Comparison of ENCODE assay signal across 12 cellular contexts in the genomic region with DNA sequence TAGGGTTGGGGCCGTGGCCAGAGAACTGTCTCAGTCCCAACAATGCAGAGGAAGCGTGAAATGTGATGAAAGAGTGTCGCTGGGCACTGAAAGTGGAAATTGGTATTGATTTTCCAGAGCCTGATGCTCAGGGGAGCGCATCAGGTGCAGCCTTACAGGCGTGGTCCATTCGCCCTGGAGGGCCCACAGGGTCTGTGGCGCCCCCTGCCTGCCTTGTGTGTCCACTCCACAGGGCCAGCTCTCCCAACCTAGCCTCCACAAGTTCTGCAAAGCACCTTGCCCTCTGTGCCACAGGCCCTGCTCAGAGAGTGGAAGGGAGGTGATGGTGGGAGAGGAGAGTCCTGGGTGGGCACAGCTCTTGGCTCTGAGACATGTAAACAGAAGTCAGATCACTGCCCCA. TPM values are rescaled to one million over a fixed set of nuclear protein-coding genes. Genes with fewer than 3 reads are reported as not detected.
A peak's percentile ranks its signal among the peaks of the same experiment; 100 is the strongest.
DNase-seq lines count a peak whose midpoint lies in the region; ATAC-seq, FAIRE-seq and TF ChIP-seq lines count a peak whose summit lies in the region.
"Had no signal": no experiment of that assay in that cellular context is flagged by ENCODE, and none has a peak within 500 bp of the region (broad histone marks: within the 10 kb centered on the region; RNA-seq: fewer than 3 reads in every experiment).

No MANE protein-coding gene starts in this region.

- H3K4me1 ChIP-seq in endothelial cell of umbilical vein (ENCODE audit: control insufficient read depth, extremely low read depth, insufficient read depth, low read length) = no peaks in the 10 kb centered on the region

- no peaks in the 10 kb centered on the region for H3K9me3 Mint-ChIP-seq in Calu3 (ENCODE audit: low read depth, unreplicated experiment)
- no peaks in the 10 kb centered on the region for H3K9me3 Mint-ChIP-seq in stimulated activated memory B cell treated with anti-CD40 and anti-IgM and Interleukin-4, amounts not matched to agents 10 μg/mL and 1 μg/mL and 100 μg/mL, for 72 hours
- H3K9me3 Mint-ChIP-seq: IgD-negative memory B cell, naive B cell had no signal

- dilution Hi-C loops in endothelial cell of umbilical vein (cut with MboI; ENCODE audit: extremely low pct_ligation_motif_present, low sequenced_read_pairs) = no loop called here

- BruUV-seq in Calu3 (replicated peaks; lab: Mats Ljungman, UMichigan) (no TSS peak), endothelial cell of umbilical vein (replicated peaks; lab: Mats Ljungman, UMichigan) (no TSS peak)

- no peak overlapping the region for H3K27ac ChIP-seq in endothelial cell of umbilical vein (ENCODE audit: insufficient read depth, low read depth, low read length)

- intact Hi-C loops in Calu3 (cut with micrococcal nuclease; ENCODE audit: unreplicated experiment) (no loop called here), endothelial cell of umbilical vein (cut with micrococcal nuclease) (loop anchor here (5.0 kb wide), 1 partner anchor 91 kb away; no protein-coding TSS in a partner anchor)

- H3K27me3 Mint-ChIP-seq in Calu3 (ENCODE audit: unreplicated experiment) = peaks cover 90% of the 10 kb centered on the region
- peaks cover 55% of the 10 kb centered on the region for H3K27me3 Mint-ChIP-seq in T-helper 17 cell
- peaks cover 31% of the 10 kb centered on the region for H3K27me3 Mint-ChIP-seq in stimulated activated memory B cell treated with anti-CD40 and anti-IgM and Interleukin-4, amounts not matched to agents 10 μg/mL and 1 μg/mL and 100 μg/mL, for 72 hours

- no peaks in the 10 kb centered on the region for H3K27me3 ChIP-seq in endothelial cell of umbilical vein (ENCODE audit: control insufficient read depth in 2 of 2, insufficient read depth in 2 of 2, low read length in 2 of 2)

- H3K79me2 ChIP-seq in endothelial cell of umbilical vein (ENCODE audit: control insufficient read depth, insufficient read depth, low read length) = no peaks in the 10 kb centered on the region

- TF ChIP-seq POLR2A in endothelial cell of umbilical vein (IDR thresholded peaks at IDR 0.05; ENCODE audit: low read depth, low read length) = no peak

- peak; percentile 69 for DNase-seq in 8988T
- DNase-seq in Calu3 = peak; percentile 14
- peak; percentile 43 for DNase-seq in NCI-H1105 treated with DMSO at 0.1 percent for 48 hours (lab: John Stamatoyannopoulos, UW)
- DNase-seq in endothelial cell of umbilical vein (ENCODE audit: low read depth, low spot score) = no peak
- DNase-seq in T-helper 17 cell = no peak
- DNase-seq: DMS79, naive B cell had no signal

- no peak overlapping the region for H2AFZ ChIP-seq in endothelial cell of umbilical vein (ENCODE audit: low read depth, low read length)

- H3K9me3 ChIP-seq in endothelial cell of umbilical vein (replicated peaks; ENCODE audit: control insufficient read depth, insufficient read depth, low read length) (no peaks in the 10 kb centered on the region), T-helper 17 cell (ENCODE audit: control insufficient read depth, low read length, poor library complexity, severe bottlenecking) (no peaks in the 10 kb centered on the region)

- no peaks in the 10 kb centered on the region for H3K9me1 ChIP-seq in endothelial cell of umbilical vein (replicated peaks; ENCODE audit: control insufficient read depth, extremely low read depth, insufficient read depth, low read length)

- no peak overlapping the region for H3K9ac ChIP-seq in endothelial cell of umbilical vein (replicated peaks; ENCODE audit: extremely low read depth, insufficient read depth, low read length)

- no peak overlapping the region for H3K4me3 ChIP-seq in endothelial cell of umbilical vein (replicated peaks in 1 of 3; ENCODE audit: insufficient read depth in 1 of 3, low read depth in 1 of 3, low read length in 3 of 3)

- H3K36me3 ChIP-seq in endothelial cell of umbilical vein (ENCODE audit: control insufficient read depth in 2 of 2, extremely low read depth in 1 of 2, insufficient read depth in 2 of 2, low read length in 2 of 2) = no peaks in the 10 kb centered on the region

- H3K36me3 Mint-ChIP-seq in Calu3 (ENCODE audit: insufficient read depth, unreplicated experiment) = no peaks in the 10 kb centered on the region
- H3K36me3 Mint-ChIP-seq in T-helper 17 cell (ENCODE audit: low read depth) = peaks cover 3% of the 10 kb centered on the region
- no peaks in the 10 kb centered on the region for H3K36me3 Mint-ChIP-seq in stimulated activated memory B cell treated with anti-CD40 and anti-IgM and Interleukin-4, amounts not matched to agents 10 μg/mL and 1 μg/mL and 100 μg/mL, for 72 hours
- H3K36me3 Mint-ChIP-seq: IgD-negative memory B cell, naive B cell had no signal

- ATAC-seq in T-helper 17 cell (no peak), GM19463 (IDR thresholded peaks at IDR 0.05; ENCODE audit: unreplicated experiment) (no peak), HG03432 (IDR thresholded peaks at IDR 0.05; ENCODE audit: unreplicated experiment) (no peak)
- ATAC-seq in stimulated activated memory B cell treated with anti-CD40 and anti-IgM and Interleukin-4, amounts not matched to agents 10 μg/mL and 1 μg/mL and 100 μg/mL, for 72 hours = no peak

- H3K4me2 ChIP-seq in endothelial cell of umbilical vein (ENCODE audit: insufficient read depth, low read length) = no peak overlapping the region

- H3K27ac Mint-ChIP-seq in Calu3 (ENCODE audit: unreplicated experiment) = no peak overlapping the region
- no peak overlapping the region for H3K27ac Mint-ChIP-seq in T-helper 17 cell
- H3K27ac Mint-ChIP-seq in stimulated activated memory B cell treated with anti-CD40 and anti-IgM and Interleukin-4, amounts not matched to agents 10 μg/mL and 1 μg/mL and 100 μg/mL, for 72 hours = no peak overlapping the region
- H3K27ac Mint-ChIP-seq: IgD-negative memory B cell, naive B cell had no signal

- POLR2A ChIA-PET in endothelial cell of umbilical vein (lab: Charles Lee) = no interaction called here

- H4K20me1 ChIP-seq in endothelial cell of umbilical vein (replicated peaks; ENCODE audit: control insufficient read depth, extremely low read depth, insufficient read depth, low read length) = no peaks in the 10 kb centered on the region

- H3K4me1 Mint-ChIP-seq in Calu3 (ENCODE audit: low read depth, unreplicated experiment) (no peaks in the 10 kb centered on the region), T-helper 17 cell (no peaks in the 10 kb centered on the region)
- H3K4me1 Mint-ChIP-seq in stimulated activated memory B cell treated with anti-CD40 and anti-IgM and Interleukin-4, amounts not matched to agents 10 μg/mL and 1 μg/mL and 100 μg/mL, for 72 hours = no peaks in the 10 kb centered on the region
- H3K4me1 Mint-ChIP-seq: IgD-negative memory B cell, naive B cell had no signal

- CTCF ChIA-PET in Calu3 (lab: Charles Lee) (no interaction called here), endothelial cell of umbilical vein (lab: Charles Lee) (interaction anchor here (1.0 to 2.0 kb wide), 2 partner anchors 55 to 86 kb away, joined by 3 to 7 read pairs; a partner anchor contains a TSS)

- H3K4me3 Mint-ChIP-seq in Calu3 (ENCODE audit: low read depth, unreplicated experiment) (no peak overlapping the region), T-helper 17 cell (no peak overlapping the region)
- H3K4me3 Mint-ChIP-seq in stimulated activated memory B cell treated with anti-CD40 and anti-IgM and Interleukin-4, amounts not matched to agents 10 μg/mL and 1 μg/mL and 100 μg/mL, for 72 hours = no peak overlapping the region
- H3K4me3 Mint-ChIP-seq: IgD-negative memory B cell, naive B cell had no signal

- TF ChIP-seq CTCF in Calu3 (IDR thresholded peaks at IDR 0.05; ENCODE audit: unreplicated experiment) = no peak
- peak; percentile 17 to 42 for TF ChIP-seq CTCF in endothelial cell of umbilical vein (IDR thresholded peaks at IDR 0.05; ENCODE audit: extremely low read depth in 1 of 2, insufficient read depth in 1 of 2, low read depth in 1 of 2, low read length in 2 of 2)

- FAIRE-seq in endothelial cell of umbilical vein (lab: Jason Lieb, UNC) = no peak

TF ChIP-seq in endothelial cell of umbilical vein, 7 proteins besides CTCF, POLR2A, EP300 and RAD21:
- TF ChIP-seq, protein P1, sequence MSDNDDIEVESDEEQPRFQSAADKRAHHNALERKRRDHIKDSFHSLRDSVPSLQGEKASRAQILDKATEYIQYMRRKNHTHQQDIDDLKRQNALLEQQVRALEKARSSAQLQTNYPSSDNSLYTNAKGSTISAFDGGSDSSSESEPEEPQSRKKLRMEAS (IDR thresholded peaks at IDR 0.05; ENCODE audit: insufficient read depth, insufficient read length) = no peak
- TF ChIP-seq FOS (IDR thresholded peaks at IDR 0.05; ENCODE audit: borderline replicate concordance, insufficient read depth, low read length) (no peak), JUN (IDR thresholded peaks at IDR 0.05; ENCODE audit: borderline replicate concordance, insufficient read depth, insufficient read length, low read depth) (no peak), POLR2AphosphoS5 (IDR thresholded peaks at IDR 0.05; ENCODE audit: insufficient read depth, low read depth, low read length) (no peak), GATA2 (IDR thresholded peaks at IDR 0.05; ENCODE audit: insufficient read depth, insufficient read length, low read depth, low read length) (no peak), EZH2 (IDR thresholded peaks at IDR 0.05; ENCODE audit: borderline replicate concordance, low read depth, low read length, severe bottlenecking) (no peak), MYC (IDR thresholded peaks at IDR 0.05; ENCODE audit: low read depth, low read length) (no peak)

RNA-seq across cellular contexts. Expression of a gene that starts 54.9 kb away (rescaled TPM):
- not detected in 2 replicates for total RNA-seq in Calu3 (2022)
- total RNA-seq in endothelial cell of umbilical vein = not detected in 2 replicates
- not detected in 2 replicates for polyA plus RNA-seq in endothelial cell of umbilical vein
- polyA plus RNA-seq in endothelial cell of umbilical vein (2011; cell fraction: cytosol; rRNA removed) = not detected in 2 replicates
- not detected in 2 replicates for polyA plus RNA-seq in endothelial cell of umbilical vein (2011; cell fraction: nucleus; rRNA removed)
- not detected in 2 replicates for polyA plus RNA-seq in endothelial cell of umbilical vein (2012)
- not detected in 2 replicates for polyA minus RNA-seq in endothelial cell of umbilical vein
- 1.3 TPM for polyA minus RNA-seq in endothelial cell of umbilical vein (2011; cell fraction: cytosol; rRNA and poly(A)+ RNA removed)
- polyA minus RNA-seq in endothelial cell of umbilical vein (2011; cell fraction: nucleus; rRNA and poly(A)+ RNA removed) = not detected in 2 replicates
- not detected for total RNA-seq in T-helper 17 cell
- total RNA-seq: dermis microvascular lymphatic vessel endothelial cell had no signal
- polyA plus RNA-seq: IgD-negative memory B cell had no signal

Comparison
In these comparisons a context has a peak if more than half of its experiments do, and no peak if none do; other contexts are left out.
1. DNase-seq: peak in 8988T (single experiment), Calu3 (single experiment) and NCI-H1105 treated with DMSO at 0.1 percent for 48 hours (single experiment); none in endothelial cell of umbilical vein (single experiment) and T-helper 17 cell (0 of 3).